ENCODE assay signal across 30 cellular contexts in genomic region chr10:97635577-97635976, GRCh38. TPM values are rescaled to one million over a fixed set of nuclear protein-coding genes. Genes with fewer than 3 reads are reported as not detected.
"Had no signal": no experiment of that assay in that cellular context is flagged by ENCODE, and none has a peak within 500 bp of the region (broad histone marks: within the 10 kb centered on the region; RNA-seq: fewer than 3 reads in every experiment).

No MANE protein-coding gene starts in this region.

- DNase-seq: colonic mucosa; cortex of kidney; dermis blood vessel endothelial cell; dorsolateral prefrontal cortex; effector CD4-positive, alpha-beta T cell; effector CD8-positive, alpha-beta T cell; effector memory CD4-positive, alpha-beta T cell; effector memory CD8-positive, alpha-beta T cell; endodermal cell; erythroblast; esophagus squamous epithelium; foreskin fibroblast; foreskin keratinocyte; foreskin melanocyte; gastrocnemius medialis; glutamatergic neuron; head of caudate nucleus; heart left ventricle; heart right ventricle had no signal

- ATAC-seq: effector memory CD8-positive, alpha-beta T cell; esophagus mucosa; foreskin keratinocyte; gastrocnemius medialis; gastroesophageal sphincter; heart left ventricle; heart right ventricle had no signal

- H3K4me3 ChIP-seq: colonic mucosa, coronary artery, dorsolateral prefrontal cortex, esophagus muscularis mucosa, esophagus squamous epithelium, gastrocnemius medialis, gastroesophageal sphincter, heart left ventricle, heart right ventricle had no signal

- H3K9me3 Mint-ChIP-seq: dendritic cell treated with granulocyte-macrophage colony-stimulating factor and Interleukin-4, amounts not matched to agents 40 ng/mL and 50 ng/mL, for 4 days; effector memory CD8-positive, alpha-beta T cell; endodermal cell had no signal

- H3K4me1 ChIP-seq: colonic mucosa had no signal

- H3K4me3 Mint-ChIP-seq: dendritic cell treated with granulocyte-macrophage colony-stimulating factor and Interleukin-4, amounts not matched to agents 40 ng/mL and 50 ng/mL, for 4 days; effector memory CD8-positive, alpha-beta T cell; endodermal cell had no signal

- H3K27ac ChIP-seq: colonic mucosa, coronary artery, dorsolateral prefrontal cortex, epithelial cell of prostate, esophagus muscularis mucosa, esophagus squamous epithelium, foreskin keratinocyte, gastrocnemius medialis, gastroesophageal sphincter, heart left ventricle, heart right ventricle had no signal

- H3K9me3 ChIP-seq: colonic mucosa, esophagus muscularis mucosa, esophagus squamous epithelium, gastrocnemius medialis, gastroesophageal sphincter, heart left ventricle, heart right ventricle had no signal

- H3K27ac Mint-ChIP-seq: dendritic cell treated with granulocyte-macrophage colony-stimulating factor and Interleukin-4, amounts not matched to agents 40 ng/mL and 50 ng/mL, for 4 days; effector memory CD8-positive, alpha-beta T cell; endodermal cell had no signal

- H3K36me3 ChIP-seq: colonic mucosa, esophagus muscularis mucosa, esophagus squamous epithelium, gastrocnemius medialis, gastroesophageal sphincter, heart left ventricle, heart right ventricle had no signal

- H3K27me3 Mint-ChIP-seq: effector memory CD8-positive, alpha-beta T cell had no signal

- FAIRE-seq: colon, endometrium, endothelial cell of umbilical vein, frontal cortex had no signal

RNA-seq across cellular contexts. Expression of gene C10orf62, which starts 46.1 kb away (rescaled TPM):
- polyA plus RNA-seq: endothelial cell of umbilical vein, fibroblast of lung, foreskin keratinocyte had no signal
